ENCODE assay signal across 16 cellular contexts in genomic region chr12:91460457-91460856, GRCh38.
DNase-seq lines count a peak whose midpoint lies in the region; ATAC-seq and TF ChIP-seq lines count a peak whose summit lies in the region.
"Had no signal": no experiment of that assay in that cellular context is flagged by ENCODE, and none has a peak within 500 bp of the region (broad histone marks: within the 10 kb centered on the region; RNA-seq: fewer than 3 reads in every experiment).

No MANE protein-coding gene starts in this region.

- H3K27ac Mint-ChIP-seq in activated naive CD8-positive, alpha-beta T cell treated with anti-CD3 and anti-CD28 coated beads for 36 hours: no peak overlapping the region

- no peaks in the 10 kb centered on the region for H3K36me3 ChIP-seq in mucosa of descending colon (ENCODE audit: low read depth)
- H3K36me3 ChIP-seq: HAP-1 had no signal

- peaks cover 3% of the 10 kb centered on the region for H3K27me3 Mint-ChIP-seq in activated naive CD8-positive, alpha-beta T cell treated with anti-CD3 and anti-CD28 coated beads for 36 hours

- peaks cover 2% of the 10 kb centered on the region for H3K9me3 Mint-ChIP-seq in activated naive CD8-positive, alpha-beta T cell treated with anti-CD3 and anti-CD28 coated beads for 36 hours

- no peaks in the 10 kb centered on the region for H3K36me3 Mint-ChIP-seq in activated naive CD8-positive, alpha-beta T cell treated with anti-CD3 and anti-CD28 coated beads for 36 hours

- peaks cover 8% of the 10 kb centered on the region for H3K4me1 ChIP-seq in mucosa of descending colon (ENCODE audit: low read depth)
- H3K4me1 ChIP-seq: HAP-1 had no signal

- no peak overlapping the region for H3K4me3 Mint-ChIP-seq in activated naive CD8-positive, alpha-beta T cell treated with anti-CD3 and anti-CD28 coated beads for 36 hours

- TF ChIP-seq CTCF in mucosa of descending colon (IDR thresholded peaks at IDR 0.05): no peak

- H3K4me3 ChIP-seq in mucosa of descending colon: no peak overlapping the region
- H3K4me3 ChIP-seq: HAP-1, K562 had no signal

- no peaks in the 10 kb centered on the region for H3K4me1 Mint-ChIP-seq in activated naive CD8-positive, alpha-beta T cell treated with anti-CD3 and anti-CD28 coated beads for 36 hours

- intact Hi-C loops in mucosa of descending colon (cut with DNase I, micrococcal nuclease): no loop called here

- H3K9me3 ChIP-seq in mucosa of descending colon: no peaks in the 10 kb centered on the region
- H3K9me3 ChIP-seq: HAP-1 had no signal

- DNase-seq in M059J (ENCODE audit: low read depth) (peak; percentile 8), NCI-H146 (lab: John Stamatoyannopoulos, UW) (peak; percentile 77), NCI-H2227 treated with DMSO at 0.1 percent for 48 hours (lab: John Stamatoyannopoulos, UW) (peak; percentile 66), mucosa of descending colon (peak in 1 of 3 donors; percentile 27), NCI-H526 treated with DMSO at 0.1 percent for 48 hours (lab: John Stamatoyannopoulos, UW) (no peak)
- DNase-seq in activated naive CD8-positive, alpha-beta T cell treated with anti-CD3 and anti-CD28 coated beads for 36 hours: no peak
- DNase-seq: ACHN, C1 segment of cervical spinal cord, NCI-H1436 treated with DMSO at 0.1 percent for 48 hours, NCI-H2107, NCI-H526, OCI-M1, SHP77 had no signal

- peak; percentile 83 for ATAC-seq in mucosa of descending colon
- no peak for ATAC-seq in GM21825 (IDR thresholded peaks at IDR 0.05; ENCODE audit: unreplicated experiment)
- ATAC-seq: K562 had no signal

Comparison
In these comparisons a context has a peak if more than half of its experiments do, and no peak if none do; other contexts are left out.
1. DNase-seq: peak in M059J (single experiment), NCI-H146 (single experiment) and NCI-H2227 treated with DMSO at 0.1 percent for 48 hours (single experiment); none in activated naive CD8-positive, alpha-beta T cell treated with anti-CD3 and anti-CD28 coated beads for 36 hours (single experiment) and NCI-H526 treated with DMSO at 0.1 percent for 48 hours (single experiment).